Comparison of ENCODE assay signal across 17 cellular contexts in genomic region chr20:51840865-51841264, GRCh38. TPM values are rescaled to one million over a fixed set of nuclear protein-coding genes. Genes with fewer than 3 reads are reported as not detected.
DNase-seq lines count a peak whose midpoint lies in the region; ATAC-seq and TF ChIP-seq lines count a peak whose summit lies in the region.
"Had no signal": no experiment of that assay in that cellular context is flagged by ENCODE, and none has a peak within 500 bp of the region (broad histone marks: within the 10 kb centered on the region; RNA-seq: fewer than 3 reads in every experiment).

No MANE protein-coding gene starts in this region.

- no peak overlapping the region for H2BK5ac ChIP-seq in neuronal stem cell (ENCODE audit: low read length)

- ATAC-seq in WTC11, result no peak

- POLR2A ChIA-PET in HEK293 (lab: Yijun Ruan, JAX), result no interaction called here
- POLR2A ChIA-PET in WTC11 (lab: Charles Lee), result no interaction called here

- no peak overlapping the region for H3K18ac ChIP-seq in neuronal stem cell (ENCODE audit: low read length)

- no peak overlapping the region for H3K4me3 Mint-ChIP-seq in WTC11
- H3K4me3 Mint-ChIP-seq: CD4-positive, alpha-beta memory T cell had no signal

- H3K14ac ChIP-seq in neuronal stem cell (ENCODE audit: low read length), result no peak overlapping the region

- no peaks in the 10 kb centered on the region for H3K27me3 ChIP-seq in neuronal stem cell (ENCODE audit: control insufficient read depth in 3 of 3, insufficient read depth in 3 of 3, low read depth in 1 of 3, low read length in 3 of 3)

- no peaks in the 10 kb centered on the region for H3K9me3 ChIP-seq in HEK293 (ENCODE audit: control insufficient read depth, insufficient read depth, low read depth, low read length)
- H3K9me3 ChIP-seq in neuronal stem cell (replicated peaks in 1 of 2; ENCODE audit: control insufficient read depth in 2 of 2, insufficient read depth in 1 of 2, low read depth in 1 of 2, low read length in 2 of 2), result no peaks in the 10 kb centered on the region
- H3K9me3 ChIP-seq: HAP-1 had no signal

- H3K23ac ChIP-seq in neuronal stem cell (ENCODE audit: low read depth, low read length, poor library complexity), result no peak overlapping the region

- H2AK5ac ChIP-seq in neuronal stem cell (ENCODE audit: low read depth, low read length), result no peak overlapping the region

- H3K27me3 Mint-ChIP-seq in WTC11 (ENCODE audit: low read depth), result no peaks in the 10 kb centered on the region

- H3K9me3 Mint-ChIP-seq in WTC11, result no peaks in the 10 kb centered on the region
- H3K9me3 Mint-ChIP-seq: CD4-positive, alpha-beta memory T cell had no signal

- H3K36me3 Mint-ChIP-seq in WTC11, result no peaks in the 10 kb centered on the region
- H3K36me3 Mint-ChIP-seq: CD4-positive, alpha-beta memory T cell had no signal

- WGBS in neuronal stem cell (ENCODE audit: extremely low coverage in 2 of 2, insufficient read length in 2 of 2, insufficient replicate concordance in 1 of 2), 2 donors, result no CpG with 5 or more reads among the region's 5 CpGs

- no peak overlapping the region for H4K91ac ChIP-seq in neuronal stem cell (ENCODE audit: low read depth, low read length, poor library complexity)

- no peaks in the 10 kb centered on the region for H3K79me1 ChIP-seq in neuronal stem cell (ENCODE audit: low read depth, low read length)

- H3K27ac ChIP-seq in HEK293 (ENCODE audit: extremely low read depth, low read depth, low read length) (no peak overlapping the region), neuronal stem cell (replicated peaks; ENCODE audit: low read length) (no peak overlapping the region)

- CTCF ChIA-PET in HEK293 (lab: Yijun Ruan, JAX), result no interaction called here
- CTCF ChIA-PET in WTC11 (lab: Charles Lee), result no interaction called here

- no peak overlapping the region for H3K4me2 ChIP-seq in neuronal stem cell (ENCODE audit: insufficient read depth, low read length, poor library complexity, severe bottlenecking)

- H3K4me3 ChIP-seq in HEK293 (ENCODE audit: low read depth, low read length), result no peak overlapping the region
- H3K4me3 ChIP-seq in neuronal stem cell (ENCODE audit: low read length in 2 of 2), result no peak overlapping the region
- H3K4me3 ChIP-seq: HAP-1 had no signal

- DNase-seq in WTC11 (ENCODE audit: low spot score) (no peak), cerebellum (ENCODE audit: low spot score) (peak; percentile 63), neuronal stem cell (ENCODE audit: low spot score) (no peak), epidermal melanocyte (ENCODE audit: insufficient read length, low spot score) (no peak), SKM-1 (lab: John Stamatoyannopoulos, UW; ENCODE audit: unreplicated experiment) (no peak), DMS 273 treated with DMSO at 0.1 percent for 48 hours (lab: John Stamatoyannopoulos, UW) (no peak)
- DNase-seq: Calu3; CD4-positive, alpha-beta memory T cell; COR-L47; DMS153; DMS79; EL; GF-D8; GOT3 had no signal

- peaks cover 14% of the 10 kb centered on the region for H3K4me1 Mint-ChIP-seq in WTC11
- H3K4me1 Mint-ChIP-seq: CD4-positive, alpha-beta memory T cell had no signal

- H3K4ac ChIP-seq in neuronal stem cell (ENCODE audit: low read length), result no peak overlapping the region

- no peaks in the 10 kb centered on the region for H3K36me3 ChIP-seq in HEK293 (ENCODE audit: control insufficient read depth in 2 of 2, insufficient read depth in 1 of 2, low read length in 2 of 2)
- no peaks in the 10 kb centered on the region for H3K36me3 ChIP-seq in neuronal stem cell (replicated peaks in 1 of 2; ENCODE audit: control insufficient read depth in 2 of 2, insufficient read depth in 2 of 2, low read length in 2 of 2)
- H3K36me3 ChIP-seq: HAP-1 had no signal

- H2BK120ac ChIP-seq in neuronal stem cell (ENCODE audit: low read depth, low read length), result no peak overlapping the region

- H3K27ac Mint-ChIP-seq in WTC11, result peak overlapping the region; percentile 80; the same call in 1 of the 2 replicates
- H3K27ac Mint-ChIP-seq: CD4-positive, alpha-beta memory T cell had no signal

- no peak overlapping the region for H2BK15ac ChIP-seq in neuronal stem cell (ENCODE audit: low read length)

- no peak overlapping the region for H3K9ac ChIP-seq in neuronal stem cell (ENCODE audit: low read depth, low read length, poor library complexity)

- H4K8ac ChIP-seq in neuronal stem cell (ENCODE audit: low read depth, low read length), result no peak overlapping the region

- peak overlapping the region; percentile 64 for H2AFZ ChIP-seq in neuronal stem cell (ENCODE audit: low read length)

- no peak overlapping the region for H2BK12ac ChIP-seq in neuronal stem cell (ENCODE audit: low read length)

- H3K4me1 ChIP-seq in HEK293 (ENCODE audit: control insufficient read depth, insufficient read depth, low read length) (no peaks in the 10 kb centered on the region), neuronal stem cell (ENCODE audit: control insufficient read depth in 2 of 2, insufficient read depth in 1 of 2, low read depth in 1 of 2, low read length in 2 of 2) (peaks cover 0 to 3% of the 10 kb centered on the region in 2 donors)

- TF ChIP-seq CTCF in HEK293 (tag by site-specific recombination; IDR thresholded peaks at IDR 0.05) (no peak), WTC11 (IDR thresholded peaks at IDR 0.05) (no peak)

TF ChIP-seq in HEK293, 187 proteins besides CTCF, POLR2A, EP300 and RAD21:
- TF ChIP-seq ZNF596 (tag by site-specific recombination; IDR thresholded peaks at IDR 0.05), result peak; percentile 90
- TF ChIP-seq ZFP69B (tag by site-specific recombination; IDR thresholded peaks at IDR 0.05), result no peak

TF ChIP-seq in WTC11, 78 proteins besides CTCF, POLR2A, EP300 and RAD21:
- no peak for TF ChIP-seq NR2C2 (CRISPR knock-in tag; IDR thresholded peaks at IDR 0.05)

RNA-seq across cellular contexts. Expression of gene SALL4, which starts 38.5 kb away (rescaled TPM):
- total RNA-seq in WTC11 (2021) (156 to 204 TPM (median 203 TPM) in 3 replicates), cerebellum (2.3 TPM)
- polyA plus RNA-seq in neuronal stem cell (2013, experiment 1 of 2), result 109 TPM
- polyA plus RNA-seq in neuronal stem cell (2013, experiment 2 of 2), result 114 TPM
- total RNA-seq: A172 had no signal
- polyA plus RNA-seq: CD4-positive, alpha-beta memory T cell had no signal

Comparison
In these comparisons a context has a peak if more than half of its experiments do, and no peak if none do; other contexts are left out.
1. RNA of gene SALL4, which starts 38.5 kb away (total RNA-seq): 156 to 204 TPM in WTC11; 2.3 TPM in cerebellum (single experiment); every median in the first group is over 10 times any median in the second.